8 cellular contexts compared by ENCODE assay signal in the genomic region with DNA sequence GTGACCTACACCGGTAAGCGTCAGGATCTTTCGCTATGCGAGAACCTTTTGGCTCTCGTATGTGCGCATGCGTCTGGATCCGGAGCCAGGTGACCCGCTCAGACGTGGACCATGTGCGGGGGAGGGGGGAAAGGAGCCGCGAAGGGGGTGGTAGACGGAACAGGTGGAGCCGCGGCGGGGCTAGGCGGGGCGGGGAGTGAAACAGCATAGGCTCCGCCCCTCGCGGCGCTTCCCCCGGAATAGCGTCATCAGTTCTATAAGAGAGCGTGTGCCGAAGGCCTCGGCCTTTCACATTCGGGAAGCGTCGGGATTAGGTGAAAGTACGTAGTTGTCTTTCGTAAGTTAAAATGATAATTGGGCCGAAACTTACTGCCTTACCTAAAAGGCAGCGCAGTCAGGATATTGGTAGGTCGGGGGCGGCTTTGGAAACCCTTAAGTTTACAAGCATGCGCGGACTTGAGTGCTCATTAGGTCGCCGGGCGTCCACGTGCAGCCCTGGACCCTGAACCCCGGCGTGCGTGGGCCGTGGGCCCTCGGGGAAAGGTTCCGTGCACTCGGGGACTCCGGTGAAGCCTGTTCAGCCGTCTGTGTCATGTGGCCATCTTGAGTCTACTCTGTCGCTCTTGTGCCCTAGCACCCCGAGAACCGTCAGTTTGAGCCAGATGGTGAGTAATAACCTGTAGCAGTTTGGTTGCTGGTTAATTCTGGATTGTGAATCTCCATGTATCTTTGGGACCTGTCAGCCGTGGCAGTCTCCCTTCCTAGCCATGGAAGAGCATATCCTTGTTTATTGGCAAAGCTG.
DNase-seq lines count a peak whose midpoint lies in the region; ATAC-seq, FAIRE-seq and TF ChIP-seq lines count a peak whose summit lies in the region.

No MANE protein-coding gene starts in this region.

- peaks cover 14% of the 10 kb centered on the region for H3K36me3 Mint-ChIP-seq in brain

- FAIRE-seq in TTC549 (lab: Jason Lieb, UNC), result peak; percentile 70

- TF ChIP-seq CTCF in brain (conservative IDR thresholded peaks at IDR 0.05), result no peak
- no peak for TF ChIP-seq CTCF in sigmoid colon (IDR thresholded peaks at IDR 0.05)

- no CpG with 5 or more reads among the region's 56 CpGs for WGBS in iPS DF 6.9 (ENCODE audit: insufficient coverage, insufficient read length)
- WGBS in sigmoid colon, 2 donors, result 0 to 2% methylated on average over 56 of the region's 56 CpGs

- H3K27ac ChIP-seq in iPS DF 6.9 (ENCODE audit: low read length) (no peak overlapping the region), sigmoid colon (peak overlapping the region; percentile 89 to 92 (median 91))

- no peaks in the 10 kb centered on the region for H3K9me3 ChIP-seq in iPS DF 6.9 (ENCODE audit: control insufficient read depth, insufficient read depth, low read length)
- no peaks in the 10 kb centered on the region for H3K9me3 ChIP-seq in sigmoid colon

- H3K27ac Mint-ChIP-seq in brain, result peak overlapping the region; percentile 93 to 99 (median 98)

- peaks cover 19% of the 10 kb centered on the region for H3K27me3 Mint-ChIP-seq in brain

- peak; percentile 90 for ATAC-seq in HG03064 (IDR thresholded peaks at IDR 0.05; ENCODE audit: low read depth, unreplicated experiment)

- TF ChIP-seq EP300 in sigmoid colon (IDR thresholded peaks at IDR 0.05), result peak in 1 of 4 donors; percentile 27

- no peaks in the 10 kb centered on the region for H3K27me3 ChIP-seq in iPS DF 6.9 (ENCODE audit: control insufficient read depth, insufficient read depth, low read length)
- H3K27me3 ChIP-seq in sigmoid colon, result no peaks in the 10 kb centered on the region

- H3K4me1 Mint-ChIP-seq in brain, result peaks cover 52% of the 10 kb centered on the region

- DNase-seq in A172 (ENCODE audit: low spot score) (peak; percentile 93), NCI-H2107 (lab: John Stamatoyannopoulos, UW) (peak; percentile 73), iPS DF 6.9 (ENCODE audit: low read depth, low spot score) (peak; percentile 76), sigmoid colon (peak; percentile 98)

- peaks cover 0 to 6% (median 5%) of the 10 kb centered on the region in 5 experiments for H3K9me3 Mint-ChIP-seq in brain

- intact Hi-C loops in sigmoid colon (cut with DNase I), result loop anchor here (5.0 kb wide), 1 partner anchor 409 kb away; a partner anchor contains a TSS

- H3K36me3 ChIP-seq in iPS DF 6.9 (ENCODE audit: control insufficient read depth, insufficient read depth, low read length), result peaks cover 3% of the 10 kb centered on the region; the same call in 1 of the 2 replicates
- H3K36me3 ChIP-seq in sigmoid colon, result no peaks in the 10 kb centered on the region

- H3K4me3 Mint-ChIP-seq in brain, result peak overlapping the region; percentile 88 to 98 (median 92)

- H3K4me3 ChIP-seq in iPS DF 6.9 (ENCODE audit: low read length) (peak overlapping the region; percentile 75), sigmoid colon (peak overlapping the region; percentile 54 to 72 (median 66))

- peak; percentile 96 for TF ChIP-seq POLR2A in GM18526 (IDR thresholded peaks at IDR 0.05; ENCODE audit: extremely low read depth, insufficient read length)
- peak; percentile 64 to 88 for TF ChIP-seq POLR2A in sigmoid colon (IDR thresholded peaks at IDR 0.05)

- H3K4me1 ChIP-seq in iPS DF 6.9 (ENCODE audit: control insufficient read depth, insufficient read depth, low read length) (no peaks in the 10 kb centered on the region), sigmoid colon (peaks cover 0 to 29% (median 18%) of the 10 kb centered on the region in 4 donors)
